21 cellular contexts compared by ENCODE assay signal in the genomic region with DNA sequence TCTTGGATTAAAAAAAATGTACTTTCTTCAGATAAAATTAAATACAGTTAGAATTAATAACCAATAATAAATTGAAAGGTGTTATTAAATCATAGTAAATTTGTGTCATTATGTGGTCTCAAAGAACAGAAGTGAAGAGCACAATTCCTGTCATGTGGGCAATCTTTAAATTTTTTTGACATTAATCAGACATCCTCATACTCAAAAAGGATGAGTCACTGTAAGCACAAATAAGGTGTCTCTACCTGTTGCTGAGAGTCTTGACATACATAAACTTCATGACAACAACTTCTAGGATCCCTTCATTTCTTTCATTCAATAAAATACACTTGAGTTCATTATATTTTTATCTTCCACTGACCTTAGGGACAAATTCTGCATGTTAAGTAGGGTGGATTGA.
DNase-seq lines count a peak whose midpoint lies in the region; ATAC-seq, FAIRE-seq and TF ChIP-seq lines count a peak whose summit lies in the region.
"Had no signal": no experiment of that assay in that cellular context is flagged by ENCODE, and none has a peak within 500 bp of the region (broad histone marks: within the 10 kb centered on the region; RNA-seq: fewer than 3 reads in every experiment).

No MANE protein-coding gene starts in this region.

- no peak overlapping the region for H2AFZ ChIP-seq in K562 (ENCODE audit: low read depth, low read length)

- no peaks in the 10 kb centered on the region for H3K9me1 ChIP-seq in K562 (ENCODE audit: control insufficient read depth, insufficient read depth, low read length)

- FAIRE-seq in K562 (lab: Jason Lieb, UNC): peak; percentile 29
- no peak for FAIRE-seq in kidney (lab: Jason Lieb, UNC)
- FAIRE-seq: GM19239, H54 had no signal

- POLR2A ChIA-PET in K562 (lab: Yijun Ruan, JAX): no interaction called here

- H3K27me3 ChIP-seq in K562 (ENCODE audit: control insufficient read depth in 2 of 2, insufficient read depth in 2 of 2, low read length in 2 of 2): peaks cover 9 to 23% of the 10 kb centered on the region in 2 experiments

- H3K9me3 ChIP-seq in K562 (replicated peaks; ENCODE audit: control insufficient read depth, insufficient read depth, low read depth, low read length): no peaks in the 10 kb centered on the region
- no peaks in the 10 kb centered on the region for H3K9me3 ChIP-seq in kidney (ENCODE audit: control insufficient read depth in 1 of 2, low read length in 2 of 2)

- ATAC-seq in K562 (no peak), HG03097 (IDR thresholded peaks at IDR 0.05; ENCODE audit: low FRiP score, unreplicated experiment) (no peak), GM19452 (IDR thresholded peaks at IDR 0.05; ENCODE audit: unreplicated experiment) (no peak)

- H3K79me2 ChIP-seq in K562 (ENCODE audit: control insufficient read depth, insufficient read depth, low read length): no peaks in the 10 kb centered on the region

- H3K36me3 ChIP-seq in K562 (ENCODE audit: control insufficient read depth, insufficient read depth, low read length): no peaks in the 10 kb centered on the region
- no peaks in the 10 kb centered on the region for H3K36me3 ChIP-seq in kidney (ENCODE audit: control insufficient read depth in 1 of 2, insufficient read depth in 2 of 2, low read length in 2 of 2)

- H3K9ac ChIP-seq in K562 (ENCODE audit: insufficient read depth in 1 of 2, low read depth in 2 of 2, low read length in 2 of 2): no peak overlapping the region
- no peak overlapping the region for H3K9ac ChIP-seq in kidney (ENCODE audit: low read length in 2 of 2)

- BruUV-seq in K562 (replicated peaks; lab: Mats Ljungman, UMichigan): no TSS peak

- TF ChIP-seq CTCF in K562 (IDR thresholded peaks at IDR 0.05 in 2 of 3, conservative IDR thresholded peaks at IDR 0.05 in 1 of 3; ENCODE audit: insufficient read depth in 2 of 3, low read depth in 1 of 3, low read length in 3 of 3): no peak
- TF ChIP-seq CTCF in kidney (IDR thresholded peaks at IDR 0.05; ENCODE audit: borderline replicate concordance, extremely low read depth, insufficient read depth): no peak

- no peak for TF ChIP-seq RAD21 in K562 (CRISPR knock-in tag; conservative IDR thresholded peaks at IDR 0.05 in 1 of 2, IDR thresholded peaks at IDR 0.05 in 1 of 2)

- no peak for TF ChIP-seq POLR2A in K562 (conservative IDR thresholded peaks at IDR 0.05)

- TF ChIP-seq EP300 in K562 (IDR thresholded peaks at IDR 0.05; ENCODE audit: low read length): no peak

- no peaks in the 10 kb centered on the region for H4K20me1 ChIP-seq in K562 (replicated peaks; ENCODE audit: control insufficient read depth, insufficient read depth, low read length)

- H3K4me1 ChIP-seq in K562 (replicated peaks in 1 of 2; ENCODE audit: control insufficient read depth in 2 of 2, insufficient read depth in 2 of 2, low read length in 2 of 2) (no peaks in the 10 kb centered on the region), kidney (ENCODE audit: control insufficient read depth in 1 of 2, insufficient read depth in 1 of 2, low read depth in 1 of 2, low read length in 2 of 2) (peaks cover 7 to 9% of the 10 kb centered on the region in 2 donors)

- DNase-seq in ACHN (peak; percentile 2), HT1080 (ENCODE audit: low read depth) (peak; percentile 60), K562 (ENCODE audit: extremely low read depth in 1 of 4, low spot score in 3 of 4) (no peak), kidney glomerular epithelial cell (lab: John Stamatoyannopoulos, UW) (peak; percentile 25), kidney (no peak)
- no peak for DNase-seq in stimulated activated CD4-positive, alpha-beta T cell treated with anti-CD3 and anti-CD28 coated beads, Interleukin-4, amount 100 ng/mL, for 4 hours
- DNase-seq: AML-193, DMS 273 treated with DMSO at 0.1 percent for 48 hours, Karpas-422, NCI-H1417 treated with DMSO at 0.1 percent for 48 hours, NCI-H2029, NCI-H2171 treated with DMSO at 0.1 percent for 48 hours, NCI-H446 treated with DMSO at 0.1 percent for 48 hours, NCI-H748 treated with DMSO at 0.1 percent for 48 hours, Right ventricle myocardium superior, T-helper 1 cell had no signal

- CTCF ChIA-PET in K562 (lab: Yijun Ruan, JAX; ENCODE audit: low intra/inter-chr PET ratio): no interaction called here

- H3K27ac ChIP-seq in K562 (ENCODE audit: extremely low read depth, low read depth, low read length) (no peak overlapping the region), kidney (ENCODE audit: low read depth in 2 of 2, low read length in 2 of 2) (no peak overlapping the region)
- H3K27ac ChIP-seq: SK-N-MC had no signal

- H3K4me3 ChIP-seq in K562 (no peak overlapping the region), kidney (ENCODE audit: low read length in 2 of 2) (no peak overlapping the region)
- H3K4me3 ChIP-seq: SK-N-MC had no signal

- intact Hi-C loops in K562 (cut with micrococcal nuclease): no loop called here
- intact Hi-C loops in kidney (cut with DNase I): no loop called here

- in situ Hi-C loops in ACHN (cut with HindIII; ENCODE audit: low pct_ligation_motif_present, low pct_unique_long_range_greater_than_20kb, low sequenced_read_pairs) (no loop called here), K562 (cut with MboI) (no loop called here)

- no peak overlapping the region for H3K4me2 ChIP-seq in K562 (ENCODE audit: insufficient read depth, low read length)

TF ChIP-seq in K562, 482 proteins besides CTCF, POLR2A, EP300 and RAD21:
- no peak for TF ChIP-seq MEF2A (IDR thresholded peaks at IDR 0.05; ENCODE audit: control insufficient read depth, low read depth, low read length)
- TF ChIP-seq ZNF165 (CRISPR knock-in tag; IDR thresholded peaks at IDR 0.05; ENCODE audit: borderline replicate concordance): no peak
- no peak for TF ChIP-seq MCM5 (IDR thresholded peaks at IDR 0.05; ENCODE audit: low read depth)
- TF ChIP-seq PHB2 (IDR thresholded peaks at IDR 0.05; ENCODE audit: low read depth): no peak
- no peak for TF ChIP-seq NR1H2 (CRISPR knock-in tag; IDR thresholded peaks at IDR 0.05)
- TF ChIP-seq SNAPC5 (CRISPR knock-in tag; IDR thresholded peaks at IDR 0.05): no peak
- TF ChIP-seq RFX1 (IDR thresholded peaks at IDR 0.05): no peak
- TF ChIP-seq FOXM1 (IDR thresholded peaks at IDR 0.05; ENCODE audit: low read depth): no peak
- TF ChIP-seq FOXM1 (CRISPR knock-in tag; IDR thresholded peaks at IDR 0.05; ENCODE audit: low read depth): no peak
- TF ChIP-seq ETV1 (tag; conservative IDR thresholded peaks at IDR 0.05; ENCODE audit: low read depth): no peak
- TF ChIP-seq, protein P1, sequence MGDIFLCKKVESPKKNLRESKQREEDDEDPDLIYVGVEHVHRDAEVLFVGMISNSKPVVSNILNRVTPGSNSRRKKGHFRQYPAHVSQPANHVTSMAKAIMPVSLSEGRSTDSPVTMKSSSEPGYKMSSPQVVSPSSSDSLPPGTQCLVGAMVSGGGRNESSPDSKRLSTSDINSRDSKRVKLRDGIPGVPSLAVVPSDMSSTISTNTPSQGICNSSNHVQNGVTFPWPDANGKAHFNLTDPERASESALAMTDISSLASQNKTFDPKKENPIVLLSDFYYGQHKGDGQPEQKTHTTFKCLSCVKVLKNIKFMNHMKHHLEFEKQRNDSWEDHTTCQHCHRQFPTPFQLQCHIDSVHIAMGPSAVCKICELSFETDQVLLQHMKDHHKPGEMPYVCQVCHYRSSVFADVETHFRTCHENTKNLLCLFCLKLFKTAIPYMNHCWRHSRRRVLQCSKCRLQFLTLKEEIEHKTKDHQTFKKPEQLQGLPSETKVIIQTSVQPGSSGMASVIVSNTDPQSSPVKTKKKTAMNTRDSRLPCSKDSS (IDR thresholded peaks at IDR 0.05; ENCODE audit: low read depth, partially characterized antibody): no peak
- TF ChIP-seq NR0B1 (IDR thresholded peaks at IDR 0.05; ENCODE audit: partially characterized antibody): no peak
- TF ChIP-seq, protein P2, sequence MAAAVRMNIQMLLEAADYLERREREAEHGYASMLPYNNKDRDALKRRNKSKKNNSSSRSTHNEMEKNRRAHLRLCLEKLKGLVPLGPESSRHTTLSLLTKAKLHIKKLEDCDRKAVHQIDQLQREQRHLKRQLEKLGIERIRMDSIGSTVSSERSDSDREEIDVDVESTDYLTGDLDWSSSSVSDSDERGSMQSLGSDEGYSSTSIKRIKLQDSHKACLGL (CRISPR knock-in tag; IDR thresholded peaks at IDR 0.05; ENCODE audit: borderline replicate concordance, poor library complexity, severe bottlenecking): no peak
- TF ChIP-seq, protein P3, sequence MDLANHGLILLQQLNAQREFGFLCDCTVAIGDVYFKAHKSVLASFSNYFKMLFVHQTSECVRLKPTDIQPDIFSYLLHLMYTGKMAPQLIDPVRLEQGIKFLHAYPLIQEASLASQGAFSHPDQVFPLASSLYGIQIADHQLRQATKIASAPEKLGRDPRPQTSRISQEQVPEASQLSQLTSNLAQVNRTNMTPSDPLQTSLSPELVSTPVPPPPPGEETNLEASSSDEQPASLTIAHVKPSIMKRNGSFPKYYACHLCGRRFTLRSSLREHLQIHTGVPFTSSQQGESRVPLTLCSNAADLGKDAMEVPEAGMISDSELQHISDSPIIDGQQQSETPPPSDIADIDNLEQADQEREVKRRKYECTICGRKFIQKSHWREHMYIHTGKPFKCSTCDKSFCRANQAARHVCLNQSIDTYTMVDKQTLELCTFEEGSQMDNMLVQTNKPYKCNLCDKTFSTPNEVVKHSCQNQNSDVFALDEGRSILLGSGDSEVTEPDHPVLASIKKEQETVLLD (IDR thresholded peaks at IDR 0.05): no peak
- no peak for TF ChIP-seq ZFP36 (IDR thresholded peaks at IDR 0.05; ENCODE audit: low read depth, low read length, partially characterized antibody)

Comparison
In these comparisons a context has a peak if more than half of its experiments do, and no peak if none do; other contexts are left out.
1. DNase-seq: peak in ACHN (single experiment), HT1080 (single experiment) and kidney glomerular epithelial cell (single experiment); none in K562 (0 of 4), stimulated activated CD4-positive, alpha-beta T cell treated with anti-CD3 and anti-CD28 coated beads, Interleukin-4, amount 100 ng/mL, for 4 hours (0 of 2) and kidney (single experiment).